15 cellular contexts compared by ENCODE assay signal in the genomic region with DNA sequence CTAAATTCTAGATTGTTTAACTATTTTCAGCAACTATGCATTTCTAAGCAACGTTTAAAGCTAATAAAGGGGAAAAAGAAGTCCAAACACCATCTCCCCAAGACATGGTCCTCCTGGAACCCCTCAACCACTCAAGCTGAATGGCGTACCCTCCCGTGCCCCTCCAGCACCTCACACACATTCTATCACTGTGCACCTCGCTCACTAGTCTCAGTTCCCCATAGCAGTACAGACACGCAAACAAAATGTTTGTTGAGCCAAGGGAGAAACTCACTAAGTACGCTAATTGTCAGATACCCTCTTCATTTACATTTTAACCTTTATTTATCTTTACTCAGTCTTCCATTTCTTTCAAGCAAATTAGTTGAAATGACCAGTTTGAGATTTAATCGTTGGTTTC. TPM values are rescaled to one million over a fixed set of nuclear protein-coding genes. Genes with fewer than 3 reads are reported as not detected.
DNase-seq lines count a peak whose midpoint lies in the region; ATAC-seq and TF ChIP-seq lines count a peak whose summit lies in the region.
"Had no signal": no experiment of that assay in that cellular context is flagged by ENCODE, and none has a peak within 500 bp of the region (broad histone marks: within the 10 kb centered on the region; RNA-seq: fewer than 3 reads in every experiment).

No MANE protein-coding gene starts in this region.

- 94 to 99% methylated on average over 6 to 7 of the region's 7 CpGs for WGBS in endodermal cell (ENCODE audit: insufficient coverage in 1 of 2, insufficient read length in 1 of 2), 2 experiments

- ATAC-seq in GM18519 (IDR thresholded peaks at IDR 0.05; ENCODE audit: low FRiP score, unreplicated experiment) (peak; percentile 65), GM21529 (IDR thresholded peaks at IDR 0.05; ENCODE audit: unreplicated experiment) (peak; percentile 71), HG03139 (IDR thresholded peaks at IDR 0.05; ENCODE audit: unreplicated experiment) (peak; percentile 48), GM19023 (IDR thresholded peaks at IDR 0.05; ENCODE audit: unreplicated experiment) (no peak)
- ATAC-seq: activated CD8-positive, alpha-beta memory T cell treated with anti-CD3 and anti-CD28 coated beads, Interleukin-2, amount 10 ng/mL, durations not matched to agents 7 days and 5 days; CD8-positive, alpha-beta T cell; gastroesophageal sphincter had no signal

- no peaks in the 10 kb centered on the region for H3K9me3 ChIP-seq in endodermal cell (ENCODE audit: control insufficient read depth, low read length)
- H3K9me3 ChIP-seq in effector memory CD4-positive, alpha-beta T cell (ENCODE audit: control insufficient read depth, low read length): no peaks in the 10 kb centered on the region
- H3K9me3 ChIP-seq: gastroesophageal sphincter had no signal

- DNase-seq in endodermal cell (no peak), kidney tubule cell (ENCODE audit: low spot score) (no peak)
- DNase-seq in effector memory CD4-positive, alpha-beta T cell: no peak
- no peak for DNase-seq in activated effector memory CD4-positive, alpha-beta T cell treated with anti-CD3 and anti-CD28 coated beads, Interleukin-2, amount 50 U/mL, for 16 hours
- DNase-seq: activated CD8-positive, alpha-beta memory T cell treated with anti-CD3 and anti-CD28 coated beads, Interleukin-2, amount 10 ng/mL, durations not matched to agents 7 days and 5 days; CD8-positive, alpha-beta T cell; dorsolateral prefrontal cortex; RPMI8226; small intestine had no signal

- H3K4me1 ChIP-seq in endodermal cell (ENCODE audit: control insufficient read depth, insufficient read depth, low read length): no peaks in the 10 kb centered on the region
- no peaks in the 10 kb centered on the region for H3K4me1 ChIP-seq in effector memory CD4-positive, alpha-beta T cell (ENCODE audit: control insufficient read depth, insufficient read depth, low read length, poor library complexity, severe bottlenecking)

- H3K4me1 Mint-ChIP-seq in endodermal cell: peaks cover 21% of the 10 kb centered on the region

- H3K27me3 ChIP-seq in endodermal cell (ENCODE audit: control insufficient read depth, insufficient read depth, low read length, poor library complexity, severe bottlenecking): no peaks in the 10 kb centered on the region
- no peaks in the 10 kb centered on the region for H3K27me3 ChIP-seq in effector memory CD4-positive, alpha-beta T cell (replicated peaks; ENCODE audit: control insufficient read depth, insufficient read depth, low read length, poor library complexity, severe bottlenecking)
- H3K27me3 ChIP-seq: dorsolateral prefrontal cortex, gastroesophageal sphincter had no signal

- H3K9me3 Mint-ChIP-seq in endodermal cell: no peaks in the 10 kb centered on the region
- H3K9me3 Mint-ChIP-seq: CD8-positive, alpha-beta T cell had no signal

- H3K36me3 ChIP-seq in endodermal cell (ENCODE audit: control insufficient read depth, insufficient read depth, low read length): peaks cover 17% of the 10 kb centered on the region
- H3K36me3 ChIP-seq in effector memory CD4-positive, alpha-beta T cell (ENCODE audit: control insufficient read depth, insufficient read depth, low read length): peaks cover 6% of the 10 kb centered on the region

- no peak overlapping the region for H3K9ac ChIP-seq in endodermal cell (ENCODE audit: extremely low read depth, low read length, poor library complexity, severe bottlenecking)
- H3K9ac ChIP-seq: KMS-11 had no signal

- no peak overlapping the region for H3K4me3 Mint-ChIP-seq in endodermal cell
- H3K4me3 Mint-ChIP-seq: activated CD8-positive, alpha-beta memory T cell treated with anti-CD3 and anti-CD28 coated beads, Interleukin-2, amount 10 ng/mL, durations not matched to agents 7 days and 5 days; CD8-positive, alpha-beta T cell had no signal

- H3K36me3 Mint-ChIP-seq in endodermal cell (ENCODE audit: low read depth): peaks cover 2% of the 10 kb centered on the region

- TF ChIP-seq CTCF in endodermal cell (conservative IDR thresholded peaks at IDR 0.05): no peak

- H3K27ac ChIP-seq in endodermal cell (ENCODE audit: low read depth, low read length): no peak overlapping the region
- no peak overlapping the region for H3K27ac ChIP-seq in effector memory CD4-positive, alpha-beta T cell (ENCODE audit: insufficient read depth, low read length, poor library complexity, severe bottlenecking)
- H3K27ac ChIP-seq: dorsolateral prefrontal cortex, gastroesophageal sphincter, KMS-11 had no signal

- H3K4me3 ChIP-seq in endodermal cell (ENCODE audit: low read length): no peak overlapping the region
- no peak overlapping the region for H3K4me3 ChIP-seq in effector memory CD4-positive, alpha-beta T cell (ENCODE audit: insufficient read depth, low read depth, low read length, poor library complexity, severe bottlenecking)
- H3K4me3 ChIP-seq: dorsolateral prefrontal cortex, gastroesophageal sphincter had no signal

- H3K27ac Mint-ChIP-seq in endodermal cell: peak overlapping the region; percentile 56
- H3K27ac Mint-ChIP-seq: activated CD8-positive, alpha-beta memory T cell treated with anti-CD3 and anti-CD28 coated beads, Interleukin-2, amount 10 ng/mL, durations not matched to agents 7 days and 5 days had no signal

- H3K27me3 Mint-ChIP-seq in endodermal cell (ENCODE audit: insufficient read depth): no peaks in the 10 kb centered on the region
- H3K27me3 Mint-ChIP-seq: activated CD8-positive, alpha-beta memory T cell treated with anti-CD3 and anti-CD28 coated beads, Interleukin-2, amount 10 ng/mL, durations not matched to agents 7 days and 5 days had no signal

RNA-seq across cellular contexts. Expression of a gene that starts 48.8 kb away (rescaled TPM):
- 10 to 100 TPM; 61.9 to 70.5 TPM for total RNA-seq in endodermal cell
- 30.6 TPM for polyA plus RNA-seq in endodermal cell (2013, experiment 1 of 2)
- polyA plus RNA-seq in endodermal cell (2013, experiment 2 of 2): 30.1 TPM
